13 cellular contexts compared by ENCODE assay signal in the genomic region with DNA sequence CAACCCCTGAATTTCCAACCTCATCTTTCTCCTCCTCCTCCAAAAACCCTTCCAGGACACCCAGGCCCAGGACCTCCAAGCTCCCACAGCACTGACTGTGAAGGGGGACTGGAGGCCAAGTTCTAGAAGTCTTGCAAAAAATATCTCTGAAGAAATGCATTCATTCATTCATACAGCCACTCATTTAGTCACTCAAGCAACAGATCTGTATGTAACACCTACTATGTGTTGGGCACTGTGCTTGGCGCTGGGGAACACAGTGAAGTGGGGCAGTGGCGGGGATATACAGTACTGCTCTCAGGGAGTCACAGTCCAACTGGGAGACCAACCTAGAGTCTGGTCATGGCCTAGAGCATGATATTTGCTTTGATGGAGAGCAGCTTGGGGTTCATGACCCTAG. TPM values are rescaled to one million over a fixed set of nuclear protein-coding genes. Genes with fewer than 3 reads are reported as not detected.
DNase-seq lines count a peak whose midpoint lies in the region; ATAC-seq, FAIRE-seq and TF ChIP-seq lines count a peak whose summit lies in the region.
"Had no signal": no experiment of that assay in that cellular context is flagged by ENCODE, and none has a peak within 500 bp of the region (broad histone marks: within the 10 kb centered on the region; RNA-seq: fewer than 3 reads in every experiment).

No MANE protein-coding gene starts in this region.

- DNase-seq in CD14-positive monocyte (ENCODE audit: low spot score) (no peak), GM12891 (ENCODE audit: insufficient read length, low spot score) (no peak), natural killer cell (no peak), NCI-H128 (lab: John Stamatoyannopoulos, UW; ENCODE audit: unreplicated experiment) (no peak), erythroblast (lab: John Stamatoyannopoulos, UW) (no peak), NCI-H1105 (lab: John Stamatoyannopoulos, UW) (no peak)
- DNase-seq in activated naive CD8-positive, alpha-beta T cell treated with anti-CD3 and anti-CD28 coated beads, Interleukin-2, amount 50 U/mL, for 24 hours: no peak
- no peak for DNase-seq in central memory CD4-positive, alpha-beta T cell
- DNase-seq: C1 segment of cervical spinal cord, dermis blood vessel endothelial cell, mesendoderm, MM.1S, SHP77 had no signal

- intact Hi-C loops in CD14-positive monocyte (cut with micrococcal nuclease): no loop called here
- intact Hi-C loops in natural killer cell (cut with micrococcal nuclease): no loop called here

- H3K4me1 Mint-ChIP-seq in CD14-positive monocyte (peaks cover 94% of the 10 kb centered on the region), natural killer cell (peaks cover 72 to 86% of the 10 kb centered on the region in 2 donors)
- H3K4me1 Mint-ChIP-seq in activated naive CD8-positive, alpha-beta T cell treated with anti-CD3 and anti-CD28 coated beads, Interleukin-2, amount 50 U/mL, for 24 hours: peaks cover 93% of the 10 kb centered on the region

- H3K27me3 Mint-ChIP-seq in CD14-positive monocyte (ENCODE audit: low read depth in 3 of 3) (peaks cover 0 to 2% (median 2%) of the 10 kb centered on the region in 3 donors), natural killer cell (ENCODE audit: low read depth in 2 of 2) (no peaks in the 10 kb centered on the region)
- H3K27me3 Mint-ChIP-seq in activated naive CD8-positive, alpha-beta T cell treated with anti-CD3 and anti-CD28 coated beads, Interleukin-2, amount 50 U/mL, for 24 hours: no peaks in the 10 kb centered on the region

- no peak for ATAC-seq in activated naive CD8-positive, alpha-beta T cell treated with anti-CD3 and anti-CD28 coated beads, Interleukin-2, amount 50 U/mL, for 24 hours
- ATAC-seq in natural killer cell: no peak

- TF ChIP-seq CTCF in CD14-positive monocyte (IDR thresholded peaks at IDR 0.05) (no peak), natural killer cell (IDR thresholded peaks at IDR 0.05) (no peak)

- H3K4me3 Mint-ChIP-seq in CD14-positive monocyte: peak overlapping the region; percentile 48 to 84
- no peak overlapping the region for H3K4me3 Mint-ChIP-seq in activated naive CD8-positive, alpha-beta T cell treated with anti-CD3 and anti-CD28 coated beads, Interleukin-2, amount 50 U/mL, for 24 hours
- peak overlapping the region; percentile 82 for H3K4me3 Mint-ChIP-seq in natural killer cell

- TF ChIP-seq POLR2A in GM12891 (IDR thresholded peaks at IDR 0.05; ENCODE audit: low read depth, low read length) (no peak; the same call in 1 of the 2 replicates), erythroblast (IDR thresholded peaks at IDR 0.05; ENCODE audit: low read length) (no peak)

- H3K36me3 Mint-ChIP-seq in CD14-positive monocyte (peaks cover 20% of the 10 kb centered on the region in 2 donors), natural killer cell (no peaks in the 10 kb centered on the region)
- H3K36me3 Mint-ChIP-seq in activated naive CD8-positive, alpha-beta T cell treated with anti-CD3 and anti-CD28 coated beads, Interleukin-2, amount 50 U/mL, for 24 hours (ENCODE audit: low read depth): peaks cover 13% of the 10 kb centered on the region

- FAIRE-seq in GM12891 (lab: Jason Lieb, UNC): no peak

- H3K27ac Mint-ChIP-seq in CD14-positive monocyte: peak overlapping the region; percentile 99 to 100 (median 100)
- H3K27ac Mint-ChIP-seq in activated naive CD8-positive, alpha-beta T cell treated with anti-CD3 and anti-CD28 coated beads, Interleukin-2, amount 50 U/mL, for 24 hours: peak overlapping the region; percentile 33
- peak overlapping the region; percentile 98 for H3K27ac Mint-ChIP-seq in natural killer cell

- H3K9me3 Mint-ChIP-seq in CD14-positive monocyte: peaks cover 3 to 17% (median 12%) of the 10 kb centered on the region in 7 donors
- peaks cover 16% of the 10 kb centered on the region for H3K9me3 Mint-ChIP-seq in activated naive CD8-positive, alpha-beta T cell treated with anti-CD3 and anti-CD28 coated beads, Interleukin-2, amount 50 U/mL, for 24 hours
- H3K9me3 Mint-ChIP-seq in natural killer cell: peaks cover 0 to 2% of the 10 kb centered on the region in 2 donors

TF ChIP-seq in GM12891, 5 proteins besides CTCF, POLR2A, EP300 and RAD21:
- 0 out of 2 replicates have a peak, but pooled peaks have one; percentile 2 for TF ChIP-seq TAF1 (IDR thresholded peaks at IDR 0.05; ENCODE audit: low read depth, low read length)
- TF ChIP-seq POLR2AphosphoS5 (IDR thresholded peaks at IDR 0.05; ENCODE audit: low read depth, low read length): no peak
- TF ChIP-seq SPI1 (IDR thresholded peaks at IDR 0.05; ENCODE audit: low read depth, low read length): no peak
- TF ChIP-seq PAX5 (IDR thresholded peaks at IDR 0.05; ENCODE audit: insufficient read depth, low read length, severe bottlenecking): no peak
- TF ChIP-seq POU2F2 (IDR thresholded peaks at IDR 0.05; ENCODE audit: low read depth, low read length): no peak

RNA-seq across cellular contexts. Expression of gene TNFRSF1B, which starts 15.3 kb away (rescaled TPM):
- 100 to 1,000 TPM; 436 to 761 TPM for polyA plus RNA-seq in CD14-positive monocyte
- 27.3 TPM for polyA plus RNA-seq in GM12891 (2012; ENCODE audit: low read depth, missing spikeins)
- total RNA-seq in natural killer cell: 100 to 1,000 TPM; 152 to 173 (median 172) TPM

Comparison
In these comparisons a context has a peak if more than half of its experiments do, and no peak if none do; other contexts are left out.
1. H3K27ac Mint-ChIP-seq: peak in every context shown above with its lines; median percentile 100 in CD14-positive monocyte; 98 in natural killer cell; 33 in activated naive CD8-positive, alpha-beta T cell treated with anti-CD3 and anti-CD28 coated beads, Interleukin-2, amount 50 U/mL, for 24 hours.